ENCODE assay signal across 24 cellular contexts in the genomic region with DNA sequence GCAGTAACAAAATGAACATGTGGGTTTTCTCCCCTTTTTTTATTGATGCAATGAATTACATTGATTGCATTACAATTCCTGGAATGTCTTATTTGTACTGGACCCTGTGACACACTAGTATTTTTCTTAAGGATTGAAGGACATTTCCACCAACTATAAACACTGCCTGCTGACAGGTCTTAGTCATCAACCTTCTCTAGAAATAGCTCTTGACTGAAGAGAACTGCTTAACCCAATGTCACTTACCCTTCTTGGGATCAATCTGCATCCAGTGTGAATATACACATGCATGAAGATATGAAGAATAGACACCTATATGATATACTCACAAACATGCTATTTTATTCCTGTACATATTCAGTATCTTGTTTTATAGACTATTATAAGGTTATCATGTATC.
"Had no signal": no experiment of that assay in that cellular context is flagged by ENCODE, and none has a peak within 500 bp of the region (broad histone marks: within the 10 kb centered on the region; RNA-seq: fewer than 3 reads in every experiment).

No MANE protein-coding gene starts in this region.

- DNase-seq: colonic mucosa; cortex of kidney; dermis blood vessel endothelial cell; dorsolateral prefrontal cortex; effector CD4-positive, alpha-beta T cell; effector CD8-positive, alpha-beta T cell; effector memory CD4-positive, alpha-beta T cell; effector memory CD8-positive, alpha-beta T cell; endodermal cell; erythroblast; esophagus squamous epithelium; foreskin fibroblast; foreskin keratinocyte; foreskin melanocyte; gastrocnemius medialis; glutamatergic neuron; head of caudate nucleus; heart left ventricle; heart right ventricle had no signal

- H3K4me1 ChIP-seq: colonic mucosa, esophagus muscularis mucosa, esophagus squamous epithelium, foreskin keratinocyte, gastrocnemius medialis, gastroesophageal sphincter had no signal

- H3K27ac ChIP-seq: colonic mucosa, coronary artery, dorsolateral prefrontal cortex, epithelial cell of prostate, esophagus muscularis mucosa, esophagus squamous epithelium, foreskin keratinocyte, gastrocnemius medialis, gastroesophageal sphincter, heart left ventricle, heart right ventricle had no signal

- H3K4me3 ChIP-seq: colonic mucosa, coronary artery, dorsolateral prefrontal cortex, esophagus muscularis mucosa, esophagus squamous epithelium, gastrocnemius medialis, gastroesophageal sphincter, heart left ventricle, heart right ventricle had no signal

- H3K9me3 ChIP-seq: colonic mucosa, esophagus squamous epithelium, gastrocnemius medialis, gastroesophageal sphincter had no signal

- H3K27me3 ChIP-seq: colonic mucosa, dorsolateral prefrontal cortex, esophagus muscularis mucosa, esophagus squamous epithelium, gastrocnemius medialis, gastroesophageal sphincter, heart left ventricle, heart right ventricle had no signal

- H3K36me3 ChIP-seq: colonic mucosa, esophagus muscularis mucosa, esophagus squamous epithelium, gastrocnemius medialis, gastroesophageal sphincter, heart left ventricle, heart right ventricle had no signal

- ATAC-seq: effector memory CD8-positive, alpha-beta T cell; esophagus mucosa; foreskin keratinocyte; gastrocnemius medialis; gastroesophageal sphincter had no signal
